36 cellular contexts compared by ENCODE assay signal in the genomic region with DNA sequence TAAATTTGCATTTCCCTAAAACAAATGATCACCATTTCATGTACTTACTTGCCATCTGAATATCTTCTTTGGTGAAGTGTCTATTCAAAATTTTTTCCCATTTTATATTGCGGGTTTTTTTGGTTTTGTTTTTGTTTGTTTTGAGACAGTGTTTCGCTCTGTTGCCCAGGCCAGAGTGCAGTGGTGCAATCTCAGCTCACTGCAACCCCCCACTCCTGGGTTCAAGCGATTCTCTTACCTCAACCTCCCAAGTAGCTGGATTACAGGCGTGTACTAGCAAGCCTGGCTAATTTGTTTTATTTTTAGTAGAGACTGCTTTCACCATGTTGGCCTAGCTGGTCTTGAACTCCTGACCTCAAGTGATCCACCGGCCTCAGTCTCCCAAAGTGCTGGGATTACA. TPM values are rescaled to one million over a fixed set of nuclear protein-coding genes. Genes with fewer than 3 reads are reported as not detected.
A peak's percentile ranks its signal among the peaks of the same experiment; 100 is the strongest.
DNase-seq lines count a peak whose midpoint lies in the region; ATAC-seq, FAIRE-seq and TF ChIP-seq lines count a peak whose summit lies in the region.
"Had no signal": no experiment of that assay in that cellular context is flagged by ENCODE, and none has a peak within 500 bp of the region (broad histone marks: within the 10 kb centered on the region; RNA-seq: fewer than 3 reads in every experiment).

No MANE protein-coding gene starts in this region.

- BruUV-seq in HepG2 (replicated peaks; lab: Mats Ljungman, UMichigan) (no TSS peak), HCT116 (replicated peaks; lab: Mats Ljungman, UMichigan) (no TSS peak)

- H3K27ac Mint-ChIP-seq in stimulated activated effector memory CD8-positive, alpha-beta T cell treated with anti-CD3 and anti-CD28 coated beads, Interleukin-12 subunit alpha, Interleukin-12 subunit beta, amount 100 ng/mL, for 72 hours, result no peak overlapping the region
- H3K27ac Mint-ChIP-seq: B cell; CD14-positive monocyte; CD4-positive, alpha-beta memory T cell; CD4-positive, alpha-beta T cell; CD4-positive, CD25-positive, alpha-beta regulatory T cell; CD8-positive, alpha-beta memory T cell; CD8-positive, alpha-beta T cell had no signal

- WGBS in liver, result 44% methylated on average over 5 of the region's 5 CpGs
- 29% methylated on average over 5 of the region's 5 CpGs for WGBS in HepG2 (ENCODE audit: low lambda C conversion rate)
- WGBS in right lobe of liver (ENCODE audit: insufficient coverage, low coverage, low lambda C conversion rate, missing lambda C conversion rate), result 22% methylated on average over 5 of the region's 5 CpGs

- H3K4me2 ChIP-seq in HepG2 (ENCODE audit: low read depth, low read length), result no peak overlapping the region
- no peak overlapping the region for H3K4me2 ChIP-seq in HCT116 (ENCODE audit: low read length)
- H3K4me2 ChIP-seq: A549; BLaER1; BLaER1 treated with 17β-estradiol and CSF1 and Interleukin-3, amounts not matched to agents 10 nM and 100 nM had no signal

- H4K20me1 ChIP-seq in HepG2 (ENCODE audit: insufficient read depth, low read length) (no peaks in the 10 kb centered on the region), HCT116 (ENCODE audit: insufficient read depth) (no peaks in the 10 kb centered on the region)
- H4K20me1 ChIP-seq: BLaER1; BLaER1 treated with 17β-estradiol and CSF1 and Interleukin-3, amounts not matched to agents 10 nM and 100 nM had no signal

- RAD21 ChIA-PET in HCT116 (lab: Charles Lee; ENCODE audit: low non-redundant PET in 1 of 2, low total read pairs in 2 of 2, uncharacterized antibody in 2 of 2, unreplicated experiment in 2 of 2), result no interaction called here

- no peaks in the 10 kb centered on the region for H3K79me2 ChIP-seq in HepG2 (ENCODE audit: insufficient read depth, low read length)
- no peaks in the 10 kb centered on the region for H3K79me2 ChIP-seq in HCT116 (ENCODE audit: insufficient read depth, low read length)

- H3K9me3 ChIP-seq in liver (ENCODE audit: control insufficient read depth in 4 of 4, low read length in 3 of 4), result no peaks in the 10 kb centered on the region
- no peaks in the 10 kb centered on the region for H3K9me3 ChIP-seq in HepG2 (ENCODE audit: low read length)
- no peaks in the 10 kb centered on the region for H3K9me3 ChIP-seq in HCT116 (ENCODE audit: control insufficient read depth in 1 of 2, insufficient read depth in 1 of 2, low read depth in 1 of 2, low read length in 2 of 2)
- no peaks in the 10 kb centered on the region for H3K9me3 ChIP-seq in right lobe of liver
- H3K9me3 ChIP-seq: A549, BE2C, BLaER1, Caco-2 had no signal

- H3K4me1 Mint-ChIP-seq in stimulated activated effector memory CD8-positive, alpha-beta T cell treated with anti-CD3 and anti-CD28 coated beads, Interleukin-12 subunit alpha, Interleukin-12 subunit beta, amount 100 ng/mL, for 72 hours, result no peaks in the 10 kb centered on the region
- H3K4me1 Mint-ChIP-seq: B cell; CD4-positive, alpha-beta memory T cell; CD4-positive, CD25-positive, alpha-beta regulatory T cell; CD8-positive, alpha-beta memory T cell had no signal

- no peaks in the 10 kb centered on the region for H3K27me3 ChIP-seq in liver (ENCODE audit: control insufficient read depth in 4 of 4, insufficient read depth in 4 of 4, low read length in 3 of 4)
- H3K27me3 ChIP-seq in HepG2 (ENCODE audit: control insufficient read depth in 1 of 2, insufficient read depth in 2 of 2, low read length in 2 of 2), result no peaks in the 10 kb centered on the region
- H3K27me3 ChIP-seq in HCT116 (ENCODE audit: insufficient read depth, low read length), result no peaks in the 10 kb centered on the region
- H3K27me3 ChIP-seq in right lobe of liver, result no peaks in the 10 kb centered on the region
- H3K27me3 ChIP-seq: BE2C; BLaER1; BLaER1 treated with 17β-estradiol and CSF1 and Interleukin-3, amounts not matched to agents 10 nM and 100 nM had no signal

- no peaks in the 10 kb centered on the region for H3K36me3 ChIP-seq in liver (ENCODE audit: control insufficient read depth in 4 of 4, insufficient read depth in 3 of 4, low read depth in 1 of 4, low read length in 3 of 4)
- H3K36me3 ChIP-seq in HepG2 (replicated peaks in 1 of 2; ENCODE audit: control insufficient read depth in 1 of 2, insufficient read depth in 2 of 2, low read length in 2 of 2), result no peaks in the 10 kb centered on the region
- no peaks in the 10 kb centered on the region for H3K36me3 ChIP-seq in HCT116 (ENCODE audit: control insufficient read depth in 1 of 2, insufficient read depth in 2 of 2, low read length in 2 of 2)
- no peaks in the 10 kb centered on the region for H3K36me3 ChIP-seq in right lobe of liver
- H3K36me3 ChIP-seq: BE2C; BLaER1; BLaER1 treated with 17β-estradiol and CSF1 and Interleukin-3, amounts not matched to agents 10 nM and 100 nM had no signal

- H3K4me3 Mint-ChIP-seq in stimulated activated effector memory CD8-positive, alpha-beta T cell treated with anti-CD3 and anti-CD28 coated beads, Interleukin-12 subunit alpha, Interleukin-12 subunit beta, amount 100 ng/mL, for 72 hours, result no peak overlapping the region
- H3K4me3 Mint-ChIP-seq: B cell; CD14-positive monocyte; CD4-positive, alpha-beta memory T cell; CD4-positive, alpha-beta T cell; CD4-positive, CD25-positive, alpha-beta regulatory T cell; CD8-positive, alpha-beta memory T cell; CD8-positive, alpha-beta T cell had no signal

- H3K9me2 ChIP-seq in HCT116 (ENCODE audit: insufficient read depth), result no peaks in the 10 kb centered on the region

- no peak for DNase-seq in HepG2 (ENCODE audit: low spot score)
- no peak for DNase-seq in HCT116 (ENCODE audit: low read depth, low spot score)
- no peak for DNase-seq in left lobe of liver (ENCODE audit: low spot score)
- peak in 2 of 3 donors; percentile 62 to 66 for DNase-seq in right lobe of liver
- DNase-seq in activated CD4-positive, alpha-beta T cell treated with anti-CD3 and anti-CD28 coated beads for 1 hour, result no peak
- DNase-seq in stimulated activated effector memory CD8-positive, alpha-beta T cell treated with anti-CD3 and anti-CD28 coated beads, Interleukin-12 subunit alpha, Interleukin-12 subunit beta, amount 100 ng/mL, for 72 hours (ENCODE audit: low spot score in 2 of 2), result no peak
- DNase-seq: 8988T; ACHN; AML-193; BE2C; C1 segment of cervical spinal cord; Caco-2; Calu3; CD4-positive, alpha-beta memory T cell; CD4-positive, alpha-beta T cell; CD4-positive, CD25-positive, alpha-beta regulatory T cell; CD8-positive, alpha-beta memory T cell; CD8-positive, alpha-beta T cell; COR-L47; DMS 273 treated with DMSO at 0.1 percent for 48 hours; DMS153; DMS53; DMS79; DMS79 treated with DMSO at 0.1 percent for 48 hours; DND-41; EL had no signal

- TF ChIP-seq RAD21 in liver (IDR thresholded peaks at IDR 0.05), result no peak
- TF ChIP-seq RAD21 in HepG2 (CRISPR knock-in tag; IDR thresholded peaks at IDR 0.05), result no peak
- TF ChIP-seq RAD21 in HCT116 (IDR thresholded peaks at IDR 0.05; ENCODE audit: low read depth), result no peak

- intact Hi-C loops in HepG2 (cut with micrococcal nuclease; ENCODE audit: unreplicated experiment) (no loop called here), HCT116 (cut with micrococcal nuclease) (no loop called here), right lobe of liver (cut with DNase I) (no loop called here)

- no peak for TF ChIP-seq CTCF in liver (IDR thresholded peaks at IDR 0.05; ENCODE audit: low read depth, low read length, missing input control)
- TF ChIP-seq CTCF in HepG2 (CRISPR knock-in tag; IDR thresholded peaks at IDR 0.05), result no peak
- no peak for TF ChIP-seq CTCF in HCT116 (IDR thresholded peaks at IDR 0.05 in 2 of 3, conservative IDR thresholded peaks at IDR 0.05 in 1 of 3; ENCODE audit: borderline replicate concordance in 1 of 3, insufficient read depth in 1 of 3, low read depth in 2 of 3, low read length in 2 of 3)
- no peak for TF ChIP-seq CTCF in right lobe of liver (IDR thresholded peaks at IDR 0.05)

- no peak overlapping the region for H3K27ac ChIP-seq in liver (ENCODE audit: low read depth in 1 of 2, low read length in 2 of 2)
- no peak overlapping the region for H3K27ac ChIP-seq in HepG2 (ENCODE audit: extremely low read length, insufficient read depth, low read length)
- no peak overlapping the region for H3K27ac ChIP-seq in HCT116 (ENCODE audit: low read depth, low read length)
- peak overlapping the region in 2 of 3 donors; percentile 54 to 56 for H3K27ac ChIP-seq in right lobe of liver
- H3K27ac ChIP-seq: A549; BLaER1; BLaER1 treated with 17β-estradiol and CSF1 and Interleukin-3, amounts not matched to agents 10 nM and 100 nM; C4-2B had no signal

- ATAC-seq in HepG2, result no peak
- ATAC-seq in HCT116, result no peak
- ATAC-seq in left lobe of liver, result peak; percentile 25
- ATAC-seq in right lobe of liver, result peak in 3 of 4 donors; percentile 39 to 63 (median 45)
- no peak for ATAC-seq in stimulated activated effector memory CD8-positive, alpha-beta T cell treated with anti-CD3 and anti-CD28 coated beads, Interleukin-12 subunit alpha, Interleukin-12 subunit beta, amount 100 ng/mL, for 72 hours
- ATAC-seq in GM19035 (IDR thresholded peaks at IDR 0.05; ENCODE audit: unreplicated experiment), result no peak
- ATAC-seq: A549; CD8-positive, alpha-beta T cell had no signal

- no peaks in the 10 kb centered on the region for H3K36me3 Mint-ChIP-seq in stimulated activated effector memory CD8-positive, alpha-beta T cell treated with anti-CD3 and anti-CD28 coated beads, Interleukin-12 subunit alpha, Interleukin-12 subunit beta, amount 100 ng/mL, for 72 hours
- H3K36me3 Mint-ChIP-seq: CD4-positive, alpha-beta memory T cell; CD8-positive, alpha-beta T cell had no signal

- CTCF ChIA-PET in HepG2 (lab: Yijun Ruan, JAX; ENCODE audit: low intra/inter-chr PET ratio, low total read pairs) (no interaction called here), HCT116 (lab: Charles Lee) (no interaction called here)

- TF ChIP-seq EP300 in HepG2 (IDR thresholded peaks at IDR 0.05; ENCODE audit: low read depth in 2 of 2, low read length in 2 of 2), result no peak
- TF ChIP-seq EP300 in HepG2 (CRISPR knock-in tag; IDR thresholded peaks at IDR 0.05; ENCODE audit: borderline replicate concordance), result no peak

- H3K4me3 ChIP-seq in liver (ENCODE audit: low read depth in 1 of 3, low read length in 3 of 3) (no peak overlapping the region), HepG2 (replicated peaks in 1 of 3; ENCODE audit: insufficient read depth in 1 of 3, low read depth in 2 of 3, low read length in 3 of 3) (no peak overlapping the region), HCT116 (replicated peaks in 1 of 2; ENCODE audit: low read depth in 1 of 2, low read length in 2 of 2) (no peak overlapping the region), right lobe of liver (no peak overlapping the region)
- H3K4me3 ChIP-seq: A549; BLaER1; BLaER1 treated with 17β-estradiol and CSF1 and Interleukin-3, amounts not matched to agents 10 nM and 100 nM had no signal

- H2AFZ ChIP-seq in HepG2 (ENCODE audit: low read length), result no peak overlapping the region
- peak overlapping the region; percentile 16 for H2AFZ ChIP-seq in HCT116 (ENCODE audit: low read depth, low read length, poor library complexity, severe bottlenecking)

- TF ChIP-seq POLR2A in HepG2 (IDR thresholded peaks at IDR 0.05; ENCODE audit: insufficient read depth in 1 of 2, low read depth in 2 of 2, low read length in 2 of 2), result no peak
- no peak for TF ChIP-seq POLR2A in HCT116 (IDR thresholded peaks at IDR 0.05; ENCODE audit: borderline replicate concordance, extremely low read depth, insufficient read depth, insufficient read length)
- no peak for TF ChIP-seq POLR2A in right lobe of liver (IDR thresholded peaks at IDR 0.05)

- H3K9ac ChIP-seq in liver (ENCODE audit: low read depth in 1 of 2, low read length in 2 of 2) (no peak overlapping the region), HepG2 (ENCODE audit: insufficient read depth, low read depth, low read length) (no peak overlapping the region), HCT116 (ENCODE audit: low read length) (no peak overlapping the region)
- H3K9ac ChIP-seq: BLaER1; BLaER1 treated with 17β-estradiol and CSF1 and Interleukin-3, amounts not matched to agents 10 nM and 100 nM had no signal

- POLR2A ChIA-PET in HepG2 (lab: Yijun Ruan, JAX) (no interaction called here), HCT116 (lab: Charles Lee) (no interaction called here)

- no peak for FAIRE-seq in HepG2 (lab: Jason Lieb, UNC)
- FAIRE-seq: A204.1, A549, D721Med had no signal

- H3K9me3 Mint-ChIP-seq in stimulated activated effector memory CD8-positive, alpha-beta T cell treated with anti-CD3 and anti-CD28 coated beads, Interleukin-12 subunit alpha, Interleukin-12 subunit beta, amount 100 ng/mL, for 72 hours, result no peaks in the 10 kb centered on the region
- H3K9me3 Mint-ChIP-seq: CD4-positive, alpha-beta memory T cell; CD4-positive, alpha-beta T cell; CD8-positive, alpha-beta memory T cell; CD8-positive, alpha-beta T cell had no signal

- in situ Hi-C loops in HepG2 (cut with HindIII; ENCODE audit: extremely low pct_ligation_motif_present, low pct_unique_long_range_greater_than_20kb), result no loop called here

- H3K4me1 ChIP-seq in liver (ENCODE audit: control insufficient read depth in 4 of 4, insufficient read depth in 4 of 4, low read length in 3 of 4), result peaks cover 15 to 46% (median 39%) of the 10 kb centered on the region in 4 donors
- H3K4me1 ChIP-seq in HepG2 (ENCODE audit: insufficient read depth, low read length), result peaks cover 46% of the 10 kb centered on the region
- no peaks in the 10 kb centered on the region for H3K4me1 ChIP-seq in HCT116 (ENCODE audit: control insufficient read depth in 1 of 2, insufficient read depth in 2 of 2, low read length in 2 of 2)
- peaks cover 0 to 53% (median 19%) of the 10 kb centered on the region in 4 donors for H3K4me1 ChIP-seq in right lobe of liver
- H3K4me1 ChIP-seq: A549, BE2C had no signal

RNA-seq across cellular contexts. Expression of a gene that starts 9.1 kb away (rescaled TPM):
- total RNA-seq in liver (10 to 100 TPM; 12.3 to 46.4 TPM), HepG2 (2016; rRNA removed; fragmentation: Illumina TruSeq; extraction: Trizol) (36.7 and 38.3 TPM in 2 replicates), HCT116 (2021; ENCODE audit: unreplicated experiment) (52.7 TPM), left lobe of liver (49.4 TPM), right lobe of liver (10 to 100 TPM; 17.0 to 68.0 (median 34.0) TPM)
- polyA plus RNA-seq in liver (10 to 100 TPM; 16.0 to 26.2 TPM), HepG2 (2011; rRNA removed) (35.2 and 36.4 TPM in 2 replicates)
- total RNA-seq in HepG2 (2016; cell fraction: cytosol; rRNA removed; fragmentation: Illumina TruSeq; extraction: Trizol; ENCODE audit: low read depth), result 45.7 and 61.3 TPM in 2 replicates
- total RNA-seq in HepG2 (2016; cell fraction: insoluble cytoplasmic fraction; rRNA removed; fragmentation: Illumina TruSeq; extraction: Trizol), result 37.3 and 38.7 TPM in 2 replicates
- total RNA-seq in HepG2 (2016; cell fraction: membrane; rRNA removed; fragmentation: Illumina TruSeq; extraction: Trizol), result 33.6 and 33.7 TPM in 2 replicates
- 34.9 and 38.2 TPM in 2 replicates for total RNA-seq in HepG2 (2016; cell fraction: nucleus; rRNA removed; fragmentation: Illumina TruSeq; extraction: Trizol)
- 21.6 and 24.9 TPM in 2 replicates for polyA plus RNA-seq in HepG2 (2011; cell fraction: cytosol; rRNA removed)
- 28.2 and 29.2 TPM in 2 replicates for polyA plus RNA-seq in HepG2 (2011; cell fraction: nucleus; rRNA removed)
- polyA plus RNA-seq in HepG2 (2012), result 26.4 and 35.4 TPM in 2 replicates
- polyA plus RNA-seq in HepG2 (2016; cell fraction: cytosol; fragmentation: Illumina TruSeq; extraction: Trizol; ENCODE audit: low read depth), result 7.0 and 8.2 TPM in 2 replicates
- 42.5 and 47.8 TPM in 2 replicates for polyA plus RNA-seq in HepG2 (2016; cell fraction: insoluble cytoplasmic fraction; fragmentation: Illumina TruSeq; extraction: Trizol; ENCODE audit: low read depth)
- polyA plus RNA-seq in HepG2 (2016; cell fraction: membrane; fragmentation: Illumina TruSeq; extraction: Trizol; ENCODE audit: low read depth), result 24.4 and 27.4 TPM in 2 replicates
- polyA plus RNA-seq in HepG2 (2016; cell fraction: nucleus; fragmentation: Illumina TruSeq; extraction: Trizol; ENCODE audit: insufficient read depth, low read depth), result 43.8 and 46.7 TPM in 2 replicates
- polyA minus RNA-seq in HepG2 (2011; rRNA and poly(A)+ RNA removed; ENCODE audit: low replicate concordance), result 30.4 and 52.2 TPM in 2 replicates
- polyA minus RNA-seq in HepG2 (2011; cell fraction: cytosol; rRNA and poly(A)+ RNA removed), result 23.2 and 35.8 TPM in 2 replicates
- polyA minus RNA-seq in HepG2 (2011; cell fraction: nucleus; rRNA and poly(A)+ RNA removed), result 70.3 and 84.2 TPM in 2 replicates
- polyA plus RNA-seq in HCT116 (2012), result 33.6 and 41.1 TPM in 2 replicates

RNA-seq across cellular contexts. Expression of a gene that starts 31.4 kb away (rescaled TPM):
- total RNA-seq in liver (10 to 100 TPM; 14.2 to 18.6 TPM), HepG2 (2016; rRNA removed; fragmentation: Illumina TruSeq; extraction: Trizol) (5.4 and 7.6 TPM in 2 replicates), HCT116 (2021; ENCODE audit: unreplicated experiment) (47.4 TPM), left lobe of liver (49.8 TPM), right lobe of liver (10 to 100 TPM; 22.5 to 52.0 (median 39.6) TPM)
- polyA plus RNA-seq in liver (10 to 100 TPM; 35.0 to 66.3 TPM), HepG2 (2011; rRNA removed) (0.82 and 1.4 TPM in 2 replicates)
- total RNA-seq in HepG2 (2016; cell fraction: cytosol; rRNA removed; fragmentation: Illumina TruSeq; extraction: Trizol; ENCODE audit: low read depth), result 2.0 and 2.1 TPM in 2 replicates
- 5.5 and 7.4 TPM in 2 replicates for total RNA-seq in HepG2 (2016; cell fraction: insoluble cytoplasmic fraction; rRNA removed; fragmentation: Illumina TruSeq; extraction: Trizol)
- total RNA-seq in HepG2 (2016; cell fraction: membrane; rRNA removed; fragmentation: Illumina TruSeq; extraction: Trizol), result 2.3 and 3.2 TPM in 2 replicates
- 1.9 and 3.0 TPM in 2 replicates for total RNA-seq in HepG2 (2016; cell fraction: nucleus; rRNA removed; fragmentation: Illumina TruSeq; extraction: Trizol)
- 0.78 and 1.9 TPM in 2 replicates for polyA plus RNA-seq in HepG2 (2011; cell fraction: cytosol; rRNA removed)
- 0.29 and 0.42 TPM in 2 replicates for polyA plus RNA-seq in HepG2 (2011; cell fraction: nucleus; rRNA removed)
- polyA plus RNA-seq in HepG2 (2012), result 0.99 and 1.1 TPM in 2 replicates
- 2.0 and 3.1 TPM in 2 replicates for polyA plus RNA-seq in HepG2 (2016; cell fraction: cytosol; fragmentation: Illumina TruSeq; extraction: Trizol; ENCODE audit: low read depth)
- 9.1 and 11.4 TPM in 2 replicates for polyA plus RNA-seq in HepG2 (2016; cell fraction: insoluble cytoplasmic fraction; fragmentation: Illumina TruSeq; extraction: Trizol; ENCODE audit: low read depth)
- polyA plus RNA-seq in HepG2 (2016; cell fraction: membrane; fragmentation: Illumina TruSeq; extraction: Trizol; ENCODE audit: low read depth), result 3.2 and 4.1 TPM in 2 replicates
- 2.5 and 4.0 TPM in 2 replicates for polyA plus RNA-seq in HepG2 (2016; cell fraction: nucleus; fragmentation: Illumina TruSeq; extraction: Trizol; ENCODE audit: insufficient read depth, low read depth)
- polyA minus RNA-seq in HepG2 (2011; rRNA and poly(A)+ RNA removed; ENCODE audit: low replicate concordance), result 1.0 TPM in 1 of 2 replicates, not detected in the other
- polyA minus RNA-seq in HepG2 (2011; cell fraction: cytosol; rRNA and poly(A)+ RNA removed), result not detected in 2 replicates
- polyA minus RNA-seq in HepG2 (2011; cell fraction: nucleus; rRNA and poly(A)+ RNA removed), result 0.77 TPM in 1 of 2 replicates, not detected in the other
- 22.7 and 28.4 TPM in 2 replicates for polyA plus RNA-seq in HCT116 (2012)

Comparison
In these comparisons a context has a peak if more than half of its experiments do, and no peak if none do; other contexts are left out.
1. H3K27ac ChIP-seq: peak in right lobe of liver (2 of 3); none in liver (0 of 2), HepG2 (single experiment) and HCT116 (single experiment).
2. ATAC-seq: peak in left lobe of liver (single experiment) and right lobe of liver (3 of 4); none in HepG2 (single experiment), HCT116 (single experiment), stimulated activated effector memory CD8-positive, alpha-beta T cell treated with anti-CD3 and anti-CD28 coated beads, Interleukin-12 subunit alpha, Interleukin-12 subunit beta, amount 100 ng/mL, for 72 hours (single experiment) and GM19035 (single experiment).
3. DNase-seq: peak in right lobe of liver (2 of 3); none in HepG2 (single experiment), HCT116 (single experiment), left lobe of liver (single experiment), activated CD4-positive, alpha-beta T cell treated with anti-CD3 and anti-CD28 coated beads for 1 hour (single experiment) and stimulated activated effector memory CD8-positive, alpha-beta T cell treated with anti-CD3 and anti-CD28 coated beads, Interleukin-12 subunit alpha, Interleukin-12 subunit beta, amount 100 ng/mL, for 72 hours (0 of 2).